ENCODE assay signal across 16 cellular contexts in genomic region chr9:88530051-88530450, GRCh38. TPM values are rescaled to one million over a fixed set of nuclear protein-coding genes. Genes with fewer than 3 reads are reported as not detected.
DNase-seq lines count a peak whose midpoint lies in the region; ATAC-seq and TF ChIP-seq lines count a peak whose summit lies in the region.
"Had no signal": no experiment of that assay in that cellular context is flagged by ENCODE, and none has a peak within 500 bp of the region (broad histone marks: within the 10 kb centered on the region; RNA-seq: fewer than 3 reads in every experiment).

No MANE protein-coding gene starts in this region.

- H3K4me1 ChIP-seq in upper lobe of right lung: peaks cover under 1% of the 10 kb centered on the region
- peaks cover 2% of the 10 kb centered on the region for H3K4me1 ChIP-seq in lower lobe of right lung

- H3K27ac ChIP-seq in upper lobe of right lung (no peak overlapping the region), lower lobe of right lung (no peak overlapping the region)
- H3K27ac ChIP-seq: cardiac muscle cell, gastrocnemius medialis, RWPE1 had no signal

- no peaks in the 10 kb centered on the region for H3K27me3 ChIP-seq in upper lobe of right lung
- H3K27me3 ChIP-seq in lower lobe of right lung (ENCODE audit: low read depth): peaks cover 5% of the 10 kb centered on the region

- ATAC-seq in stimulated activated naive CD8-positive, alpha-beta T cell treated with anti-CD3 and anti-CD28 coated beads, Interleukin-15, Interleukin-2, amounts not matched to agents 100 U/mL and 50 U/mL, for 24 hours: no peak
- ATAC-seq in upper lobe of right lung (no peak), lower lobe of right lung (no peak)
- ATAC-seq: gastrocnemius medialis had no signal

- intact Hi-C loops in upper lobe of right lung (cut with DNase I): no loop called here
- intact Hi-C loops in cardiac septum (cut with DNase I): no loop called here
- intact Hi-C loops in lower lobe of right lung (cut with DNase I): no loop called here

- no peaks in the 10 kb centered on the region for H3K9me3 ChIP-seq in upper lobe of right lung
- no peaks in the 10 kb centered on the region for H3K9me3 ChIP-seq in lower lobe of right lung
- H3K9me3 ChIP-seq: gastrocnemius medialis had no signal

- DNase-seq in GM03348 (ENCODE audit: low spot score) (peak; percentile 69), RPMI7951 (ENCODE audit: low read depth) (peak; percentile 74), fibroblast of gingiva (ENCODE audit: low read depth) (peak; percentile 28), renal cortical epithelial cell (ENCODE audit: low read depth) (peak; percentile 95), upper lobe of right lung (no peak), cardiac septum (ENCODE audit: low spot score) (no peak), lower lobe of right lung (no peak)
- no peak for DNase-seq in stimulated activated naive CD8-positive, alpha-beta T cell treated with anti-CD3 and anti-CD28 coated beads, Interleukin-15, Interleukin-2, amounts not matched to agents 100 U/mL and 50 U/mL, for 24 hours
- DNase-seq: activated T-cell treated with anti-CD3 and anti-CD28 coated beads, Interleukin-2, amount 50 U/mL, for 48 hours; DMS153; gastrocnemius medialis; KG1; NCI-H2171 treated with DMSO at 0.1 percent for 48 hours; posterior cingulate gyrus had no signal

- H3K36me3 ChIP-seq in upper lobe of right lung (no peaks in the 10 kb centered on the region), lower lobe of right lung (no peaks in the 10 kb centered on the region)
- H3K36me3 ChIP-seq: cardiac muscle cell, gastrocnemius medialis had no signal

- TF ChIP-seq CTCF in upper lobe of right lung (IDR thresholded peaks at IDR 0.05) (no peak), lower lobe of right lung (IDR thresholded peaks at IDR 0.05) (no peak)

- no peak overlapping the region for H3K4me3 ChIP-seq in upper lobe of right lung
- no peak overlapping the region for H3K4me3 ChIP-seq in lower lobe of right lung
- H3K4me3 ChIP-seq: cardiac muscle cell, gastrocnemius medialis had no signal

RNA-seq across cellular contexts. Expression of gene NXNL2, which starts 4.9 kb away (rescaled TPM):
- total RNA-seq in RPMI7951 (2014; rRNA removed; shearing (Covaris generic)): 1.1 and 1.4 TPM in 2 replicates
- total RNA-seq in renal cortical epithelial cell (5.2 and 15.3 TPM in 2 replicates), upper lobe of right lung (not detected), cardiac septum (not detected), lower lobe of right lung (0.71 TPM)
- total RNA-seq: cardiac muscle cell, gastrocnemius medialis had no signal

Comparison
In these comparisons a context has a peak if more than half of its experiments do, and no peak if none do; other contexts are left out.
1. DNase-seq: peak in GM03348 (single experiment), RPMI7951 (single experiment), fibroblast of gingiva (single experiment) and renal cortical epithelial cell (single experiment); none in stimulated activated naive CD8-positive, alpha-beta T cell treated with anti-CD3 and anti-CD28 coated beads, Interleukin-15, Interleukin-2, amounts not matched to agents 100 U/mL and 50 U/mL, for 24 hours (single experiment), upper lobe of right lung (single experiment), cardiac septum (single experiment) and lower lobe of right lung (single experiment).